1 cellular context compared by ENCODE assay signal in genomic region chr5:135990518-135991240, GRCh38.
TF ChIP-seq lines count a peak whose summit lies in the region.

No MANE protein-coding gene starts in this region.

TF ChIP-seq in A549, 52 proteins besides CTCF, POLR2A, EP300 and RAD21 (continued from another document):
- TF ChIP-seq ELK1 (IDR thresholded peaks at IDR 0.05; ENCODE audit: low read depth, low read length) (no peak), MAFK (IDR thresholded peaks at IDR 0.05; ENCODE audit: partially characterized antibody) (no peak), HEYL (CRISPR knock-in tag; IDR thresholded peaks at IDR 0.05) (no peak), GATA3 (IDR thresholded peaks at IDR 0.05; ENCODE audit: borderline replicate concordance) (no peak), FOSB (CRISPR knock-in tag; IDR thresholded peaks at IDR 0.05) (no peak), CBX2 (IDR thresholded peaks at IDR 0.05; ENCODE audit: borderline replicate concordance, low read depth) (no peak), TP53 (CRISPR knock-in tag; IDR thresholded peaks at IDR 0.05) (no peak), REST (IDR thresholded peaks at IDR 0.05) (no peak), BCL3 (IDR thresholded peaks at IDR 0.05) (no peak), ZC3H11A (IDR thresholded peaks at IDR 0.05) (no peak), EHMT2 (IDR thresholded peaks at IDR 0.05; ENCODE audit: low read depth) (no peak)
- TF ChIP-seq, protein P1, sequence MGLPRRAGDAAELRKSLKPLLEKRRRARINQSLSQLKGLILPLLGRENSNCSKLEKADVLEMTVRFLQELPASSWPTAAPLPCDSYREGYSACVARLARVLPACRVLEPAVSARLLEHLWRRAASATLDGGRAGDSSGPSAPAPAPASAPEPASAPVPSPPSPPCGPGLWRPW (IDR thresholded peaks at IDR 0.05): no peak
- TF ChIP-seq, protein P2, sequence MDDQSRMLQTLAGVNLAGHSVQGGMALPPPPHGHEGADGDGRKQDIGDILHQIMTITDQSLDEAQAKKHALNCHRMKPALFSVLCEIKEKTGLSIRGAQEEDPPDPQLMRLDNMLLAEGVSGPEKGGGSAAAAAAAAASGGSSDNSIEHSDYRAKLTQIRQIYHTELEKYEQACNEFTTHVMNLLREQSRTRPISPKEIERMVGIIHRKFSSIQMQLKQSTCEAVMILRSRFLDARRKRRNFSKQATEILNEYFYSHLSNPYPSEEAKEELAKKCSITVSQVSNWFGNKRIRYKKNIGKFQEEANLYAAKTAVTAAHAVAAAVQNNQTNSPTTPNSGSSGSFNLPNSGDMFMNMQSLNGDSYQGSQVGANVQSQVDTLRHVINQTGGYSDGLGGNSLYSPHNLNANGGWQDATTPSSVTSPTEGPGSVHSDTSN (IDR thresholded peaks at IDR 0.05): no peak
